Comparison of ENCODE assay signal across 7 cellular contexts in genomic region chr1:40629546-40629945, GRCh38. TPM values are rescaled to one million over a fixed set of nuclear protein-coding genes. Genes with fewer than 3 reads are reported as not detected.
A peak's percentile ranks its signal among the peaks of the same experiment; 100 is the strongest.
DNase-seq lines count a peak whose midpoint lies in the region; ATAC-seq, FAIRE-seq and TF ChIP-seq lines count a peak whose summit lies in the region.
"Not testable (repeated sequence)": the region's sequence is repeated elsewhere in the genome, so short reads cannot be mapped to it uniquely, and the experiment has no call there.

No MANE protein-coding gene starts in this region.

- not testable (repeated sequence) for H3K4me3 Mint-ChIP-seq in T-helper 1 cell treated with Interleukin-12 subunit alpha and Interleukin-12 subunit beta and Interleukin-4 antibody, amounts not matched to agents 30 μg/mL and 1 μg/mL, for 36 hours; activated CD4-positive, alpha-beta memory T cell treated with anti-CD3 and anti-CD28 coated beads for 36 hours

- in situ Hi-C loops in GM12878 (cut with MboI), result not testable (repeated sequence)

- RAD21 ChIA-PET in GM12878 (lab: Charles Lee; ENCODE audit: unreplicated experiment), result interaction anchor here (0.7 to 1.4 kb wide), 2 partner anchors 41 to 110 kb away, joined by 5 to 6 read pairs; no protein-coding TSS in a partner anchor

- TF ChIP-seq POLR2A in GM12878 (IDR thresholded peaks at IDR 0.05; ENCODE audit: low read depth, low read length), result not testable (repeated sequence)

- SMC1A ChIA-PET in GM12878 (lab: Charles Lee; ENCODE audit: uncharacterized antibody, unreplicated experiment), result interaction anchor here (0.6 to 2.2 kb wide), 7 partner anchors 17 to 97 kb away, joined by 3 to 5 read pairs (median 4); no protein-coding TSS in a partner anchor

- peak overlapping the region; percentile 69 for H3K27ac Mint-ChIP-seq in T-helper 1 cell treated with Interleukin-12 subunit alpha and Interleukin-12 subunit beta and Interleukin-4 antibody, amounts not matched to agents 30 μg/mL and 1 μg/mL, for 36 hours
- peak overlapping the region; percentile 51 for H3K27ac Mint-ChIP-seq in activated CD4-positive, alpha-beta memory T cell treated with anti-CD3 and anti-CD28 coated beads for 36 hours

- not testable (repeated sequence) for H4K20me1 ChIP-seq in DND-41 (ENCODE audit: insufficient read depth, low read length); GM12878 (ENCODE audit: control insufficient read depth, insufficient read depth)

- peak overlapping the region; percentile 56; the same call in 1 of the 2 replicates for H3K27ac ChIP-seq in DND-41 (ENCODE audit: low read length)
- H3K27ac ChIP-seq in GM12878 (ENCODE audit: control insufficient read depth, insufficient read depth), result not testable (repeated sequence)

- not testable (repeated sequence) for H3K9ac ChIP-seq in DND-41 (ENCODE audit: low read depth, low read length); GM12878 (ENCODE audit: control insufficient read depth, insufficient read depth, low read length)

- not testable (repeated sequence) for H3K4me2 ChIP-seq in DND-41 (ENCODE audit: insufficient read depth, low read length); GM12878 (ENCODE audit: control insufficient read depth, insufficient read depth)

- not testable (repeated sequence) for TF ChIP-seq EP300 in GM12878 (IDR thresholded peaks at IDR 0.05; ENCODE audit: borderline replicate concordance in 1 of 2, control insufficient read depth in 1 of 2, low read depth in 2 of 2, low read length in 2 of 2)

- H3K36me3 Mint-ChIP-seq in T-helper 1 cell treated with Interleukin-12 subunit alpha and Interleukin-12 subunit beta and Interleukin-4 antibody, amounts not matched to agents 30 μg/mL and 1 μg/mL, for 36 hours (ENCODE audit: low read depth); activated CD4-positive, alpha-beta memory T cell treated with anti-CD3 and anti-CD28 coated beads for 36 hours: not testable (repeated sequence)

- not testable (repeated sequence) for H3K4me3 ChIP-seq in DND-41 (ENCODE audit: low read depth in 1 of 2, low read length in 2 of 2); GM12878

- H3K4me1 ChIP-seq in DND-41 (ENCODE audit: insufficient read depth, low read length), result peaks cover 18% of the 10 kb centered on the region
- H3K4me1 ChIP-seq in GM12878 (ENCODE audit: control insufficient read depth, insufficient read depth, low read length), result peaks cover 15% of the 10 kb centered on the region

- CTCF ChIA-PET in activated CD4-positive, alpha-beta memory T cell treated with anti-CD3 and anti-CD28 coated beads for 36 hours (lab: Charles Lee), result interaction anchor here (0.7 to 1.1 kb wide), 2 partner anchors 39 to 82 kb away, joined by 3 to 4 read pairs; no protein-coding TSS in a partner anchor
- CTCF ChIA-PET in GM12878 (lab: Yijun Ruan, JAX), result interaction anchor here (1.1 to 3.1 kb wide), 6 partner anchors 15 to 323 kb away, joined by 3 to 19 read pairs (median 8); partner anchors contain the start of gene RIMS3

- ATAC-seq in DND-41 (ENCODE audit: insufficient read depth, low read depth), result peak; percentile 78
- not testable (repeated sequence) for ATAC-seq in GM12878

- not testable (repeated sequence) for H3K27me3 Mint-ChIP-seq in T-helper 1 cell treated with Interleukin-12 subunit alpha and Interleukin-12 subunit beta and Interleukin-4 antibody, amounts not matched to agents 30 μg/mL and 1 μg/mL, for 36 hours (ENCODE audit: low read depth); activated CD4-positive, alpha-beta memory T cell treated with anti-CD3 and anti-CD28 coated beads for 36 hours

- WGBS in GM12878 (ENCODE audit: insufficient coverage, insufficient replicate concordance, low lambda C conversion rate, missing lambda C conversion rate), result 41% methylated on average over 4 of the region's 4 CpGs

- H3K27me3 ChIP-seq in DND-41 (ENCODE audit: insufficient read depth, low read length, poor library complexity); GM12878 (replicated peaks in 1 of 2; ENCODE audit: control insufficient read depth in 2 of 2, insufficient read depth in 2 of 2, low read length in 1 of 2): not testable (repeated sequence)

- not testable (repeated sequence) for H3K79me2 ChIP-seq in DND-41 (ENCODE audit: insufficient read depth, low read length); GM12878 (ENCODE audit: control insufficient read depth, insufficient read depth, low read length)

- H3K36me3 ChIP-seq in DND-41 (ENCODE audit: insufficient read depth, low read length), result peaks cover 24% of the 10 kb centered on the region
- not testable (repeated sequence) for H3K36me3 ChIP-seq in GM12878 (ENCODE audit: control insufficient read depth in 2 of 2, insufficient read depth in 2 of 2, low read length in 1 of 2)

- BruUV-seq in GM12878 (replicated peaks; lab: Mats Ljungman, UMichigan), result not testable (repeated sequence)

- not testable (repeated sequence) for TF ChIP-seq CTCF in DND-41 (IDR thresholded peaks at IDR 0.05; ENCODE audit: borderline replicate concordance, extremely low read depth, low read length, poor library complexity, severe bottlenecking); GM12878 (IDR thresholded peaks at IDR 0.05 in 2 of 3, conservative IDR thresholded peaks at IDR 0.05 in 1 of 3; ENCODE audit: control insufficient read depth in 2 of 3, extremely low read depth in 1 of 3, insufficient read depth in 1 of 3, low read depth in 3 of 3, low read length in 3 of 3)

- peaks cover 24% of the 10 kb centered on the region for H3K4me1 Mint-ChIP-seq in T-helper 1 cell treated with Interleukin-12 subunit alpha and Interleukin-12 subunit beta and Interleukin-4 antibody, amounts not matched to agents 30 μg/mL and 1 μg/mL, for 36 hours (ENCODE audit: low read depth)
- peaks cover 24% of the 10 kb centered on the region for H3K4me1 Mint-ChIP-seq in activated CD4-positive, alpha-beta memory T cell treated with anti-CD3 and anti-CD28 coated beads for 36 hours (ENCODE audit: low read depth)

- not testable (repeated sequence) for H3K9me3 ChIP-seq in DND-41 (ENCODE audit: insufficient read depth, low read length, severe bottlenecking); GM12878 (replicated peaks; ENCODE audit: control insufficient read depth, insufficient read depth, low read length)

- intact Hi-C loops in activated CD4-positive, alpha-beta memory T cell treated with anti-CD3 and anti-CD28 coated beads for 36 hours (cut with micrococcal nuclease), result loop anchor here (2.0 to 5.0 kb wide), 3 partner anchors 39 to 113 kb away; no protein-coding TSS in a partner anchor
- intact Hi-C loops in GM12878 (cut with micrococcal nuclease; ENCODE audit: unreplicated experiment), result loop anchor here (5.0 kb wide), 2 partner anchors 38 to 223 kb away; partner anchors contain the start of gene RIMS3

- not testable (repeated sequence) for TF ChIP-seq RAD21 in GM12878 (IDR thresholded peaks at IDR 0.05; ENCODE audit: insufficient read depth, low read depth, low read length)

- DNase-seq in DND-41 (peak; percentile 50), mesenteric fat pad (ENCODE audit: low spot score) (peak; percentile 69)
- peak; percentile 50 for DNase-seq in activated CD4-positive, alpha-beta memory T cell treated with anti-CD3 and anti-CD28 coated beads for 36 hours
- peak; percentile 62 for DNase-seq in activated effector memory CD4-positive, alpha-beta T cell treated with anti-CD3 and anti-CD28 coated beads, Interleukin-2, amount 50 U/mL, for 16 hours
- DNase-seq in GM12878 (ENCODE audit: low read depth, low spot score), result not testable (repeated sequence)
- peak; percentile 37 for DNase-seq in stimulated activated CD8-positive, alpha-beta memory T cell treated with anti-CD3 and anti-CD28 coated beads, Interleukin-4, amount 100 ng/mL, for 48 hours

- H2AFZ ChIP-seq in DND-41 (ENCODE audit: low read depth, low read length), result not testable (repeated sequence)
- peak overlapping the region; percentile 4; the same call in 1 of the 2 replicates for H2AFZ ChIP-seq in GM12878 (ENCODE audit: control insufficient read depth, low read depth, low read length)

- POLR2A ChIA-PET in activated CD4-positive, alpha-beta memory T cell treated with anti-CD3 and anti-CD28 coated beads for 36 hours (lab: Charles Lee), result interaction anchor here (1.2 kb wide), 1 partner anchor 62 kb away, joined by 3 read pairs; the partner anchor contains the start of gene NFYC
- POLR2A ChIA-PET in GM12878 (lab: Charles Lee), result interaction anchor here (1.2 to 1.8 kb wide), 2 partner anchors 36 to 62 kb away, joined by 4 to 6 read pairs; partner anchors contain the start of genes NFYC and RIMS3

- H3K9me3 Mint-ChIP-seq in T-helper 1 cell treated with Interleukin-12 subunit alpha and Interleukin-12 subunit beta and Interleukin-4 antibody, amounts not matched to agents 30 μg/mL and 1 μg/mL, for 36 hours; activated CD4-positive, alpha-beta memory T cell treated with anti-CD3 and anti-CD28 coated beads for 36 hours: not testable (repeated sequence)

- not testable (repeated sequence) for FAIRE-seq in GM12878 (lab: Jason Lieb, UNC)

TF ChIP-seq in GM12878, 131 proteins besides CTCF, POLR2A, EP300 and RAD21:
- 0 out of 2 replicates have a peak, but pooled peaks have one; percentile 54 for TF ChIP-seq NR2F1 (conservative IDR thresholded peaks at IDR 0.05)
TF ChIP-seq in GM12878: peak in this region for 1; not testable (repeated sequence) for 130.

RNA-seq across cellular contexts. Expression of gene RIMS3, which starts 35.9 kb away (rescaled TPM):
- total RNA-seq in activated CD4-positive, alpha-beta memory T cell treated with anti-CD3 and anti-CD28 coated beads for 36 hours, result 1 to 10 TPM; 3.7 to 4.0 TPM
- total RNA-seq in GM12878 (2013; cell fraction: nucleolus; rRNA removed), result 0.34 and 0.46 TPM in 2 replicates
- total RNA-seq in GM12878 (2014; rRNA removed), result 0.45 and 0.49 TPM in 2 replicates
- total RNA-seq in GM12878 (2014; rRNA removed; fragmentation: Illumina TruSeq; extraction: Trizol), result 0.32 and 0.36 TPM in 2 replicates
- 0.74 and 0.93 TPM in 2 replicates for total RNA-seq in GM12878 (2021)
- 0.09 TPM for polyA plus RNA-seq in GM12878 (2011; ENCODE audit: low read depth)
- 3.9 and 4.7 TPM in 2 replicates for polyA plus RNA-seq in GM12878 (2011; rRNA removed)
- 4.1 and 4.9 TPM in 2 replicates for polyA plus RNA-seq in GM12878 (2011; cell fraction: cytosol; rRNA removed)
- polyA plus RNA-seq in GM12878 (2011; cell fraction: nucleus; rRNA removed), result 18.5 and 21.9 TPM in 2 replicates
- polyA plus RNA-seq in GM12878 (2012), result 0.14 and 0.17 TPM in 2 replicates
- 0.43 and 0.59 TPM in 2 replicates for polyA plus RNA-seq in GM12878 (2014; fragmentation: Illumina TruSeq; extraction: Trizol)
- polyA plus RNA-seq in GM12878 (2014; fragmentation: Nextera tagmentation; extraction: Ambion mirVana), result under 1 TPM; 0.02 to 0.09 TPM
- polyA plus RNA-seq in GM12878 (2014; rRNA removed), result 0.31 and 0.52 TPM in 2 replicates
- 1 to 10 TPM in 1 of 2 experiments, under 1 TPM in 1; 0.29 to 1.0 TPM for polyA plus RNA-seq in GM12878 (2016; fragmentation: Nextera tagmentation; extraction: Ambion mirVana)
- 6.5 and 8.8 TPM in 2 replicates for polyA minus RNA-seq in GM12878 (2011; rRNA and poly(A)+ RNA removed)
- polyA minus RNA-seq in GM12878 (2011; cell fraction: cytosol; rRNA and poly(A)+ RNA removed), result 2.8 and 3.2 TPM in 2 replicates
- 1.9 and 2.5 TPM in 2 replicates for polyA minus RNA-seq in GM12878 (2011; cell fraction: nucleus; rRNA and poly(A)+ RNA removed)
- 1.2 TPM for total RNA-seq in mesenteric fat pad
